ENCODE assay signal across 9 cellular contexts in genomic region chr18:2907459-2908145, GRCh38.
DNase-seq lines count a peak whose midpoint lies in the region; ATAC-seq and TF ChIP-seq lines count a peak whose summit lies in the region.
"Had no signal": no experiment of that assay in that cellular context is flagged by ENCODE, and none has a peak within 500 bp of the region (broad histone marks: within the 10 kb centered on the region; RNA-seq: fewer than 3 reads in every experiment).

No MANE protein-coding gene starts in this region.

- H3K9me3 ChIP-seq in CD8-positive, alpha-beta T cell (ENCODE audit: low read length) = no peaks in the 10 kb centered on the region

- H3K36me3 Mint-ChIP-seq in CD8-positive, alpha-beta T cell = peaks cover 10% of the 10 kb centered on the region
- peaks cover 14% of the 10 kb centered on the region for H3K36me3 Mint-ChIP-seq in nephron (ENCODE audit: low read depth)

- no peaks in the 10 kb centered on the region for H3K9me3 Mint-ChIP-seq in CD8-positive, alpha-beta T cell
- no peaks in the 10 kb centered on the region for H3K9me3 Mint-ChIP-seq in nephron

- peaks cover 17% of the 10 kb centered on the region for H3K4me1 Mint-ChIP-seq in CD8-positive, alpha-beta T cell (ENCODE audit: low read depth)
- H3K4me1 Mint-ChIP-seq in nephron = peaks cover 8% of the 10 kb centered on the region

- H3K27ac Mint-ChIP-seq in CD8-positive, alpha-beta T cell = peak overlapping the region; percentile 77
- peak overlapping the region in 2 of 3 experiments; percentile 39 to 53 for H3K27ac Mint-ChIP-seq in nephron

- TF ChIP-seq CTCF in CD8-positive, alpha-beta T cell (IDR thresholded peaks at IDR 0.05) = no peak
- TF ChIP-seq CTCF in astrocyte of the spinal cord (IDR thresholded peaks at IDR 0.05; ENCODE audit: low read depth, low read length) = no peak
- TF ChIP-seq CTCF in nephron (IDR thresholded peaks at IDR 0.05; ENCODE audit: unreplicated experiment in 3 of 3) = no peak

- peak overlapping the region; percentile 63 for H3K4me3 ChIP-seq in CD8-positive, alpha-beta T cell (ENCODE audit: low read depth, low read length)
- H3K4me3 ChIP-seq in astrocyte of the spinal cord (ENCODE audit: low read depth, low read length) = peak overlapping the region; percentile 49

- H3K27me3 ChIP-seq in CD8-positive, alpha-beta T cell (ENCODE audit: insufficient read depth, low read length) = no peaks in the 10 kb centered on the region

- peak overlapping the region; percentile 82 for H3K4me3 Mint-ChIP-seq in CD8-positive, alpha-beta T cell
- peak overlapping the region; percentile 80 to 88 (median 82) for H3K4me3 Mint-ChIP-seq in nephron

- intact Hi-C loops in CD8-positive, alpha-beta T cell (cut with DNase I, micrococcal nuclease) = loop anchor here (2.0 to 5.0 kb wide), 4 partner anchors 25 to 335 kb away; partner anchors contain the start of genes EMILIN2 (in 1 of the 2), METTL4 (in 1 of the 2) and NDC80 (in 1 of the 2)

- peak; percentile 4 for ATAC-seq in CD8-positive, alpha-beta T cell
- ATAC-seq in HG03159 (IDR thresholded peaks at IDR 0.05; ENCODE audit: unreplicated experiment) (peak; percentile 22), GM19035 (IDR thresholded peaks at IDR 0.05; ENCODE audit: unreplicated experiment) (no peak), HG02885 (IDR thresholded peaks at IDR 0.05; ENCODE audit: poor library complexity, unreplicated experiment) (no peak), HG03025 (IDR thresholded peaks at IDR 0.05; ENCODE audit: low FRiP score, unreplicated experiment) (no peak)

- H3K27ac ChIP-seq in CD8-positive, alpha-beta T cell (ENCODE audit: low read depth, low read length) = no peak overlapping the region
- H3K27ac ChIP-seq: epithelial cell of prostate had no signal

- peak in 1 of 7 experiments; percentile 44 for DNase-seq in CD8-positive, alpha-beta T cell
- DNase-seq in astrocyte of the spinal cord (ENCODE audit: low read depth, low spot score) = no peak
- no peak for DNase-seq in EL

- no peaks in the 10 kb centered on the region for H3K27me3 Mint-ChIP-seq in CD8-positive, alpha-beta T cell (ENCODE audit: low read depth)
- peaks cover 15% of the 10 kb centered on the region for H3K27me3 Mint-ChIP-seq in nephron (ENCODE audit: low read depth)

- CTCF ChIA-PET in CD8-positive, alpha-beta T cell (lab: Charles Lee) = interaction anchor here (0.8 to 1.3 kb wide), 2 partner anchors 90 to 221 kb away, joined by 3 read pairs; no protein-coding TSS in a partner anchor

- in situ Hi-C loops in astrocyte of the spinal cord (cut with HindIII; ENCODE audit: low sequenced_read_pairs) = no loop called here

- peaks cover 7% of the 10 kb centered on the region for H3K4me1 ChIP-seq in CD8-positive, alpha-beta T cell (ENCODE audit: insufficient read depth, low read length)

- POLR2A ChIA-PET in CD8-positive, alpha-beta T cell (lab: Charles Lee) = interaction anchor here (0.9 to 1.2 kb wide), 3 partner anchors 9 to 12 kb away, joined by 3 to 4 read pairs (median 4); no protein-coding TSS in a partner anchor

- peaks cover 4% of the 10 kb centered on the region for H3K36me3 ChIP-seq in CD8-positive, alpha-beta T cell (ENCODE audit: insufficient read depth, low read length)

Comparison
In these comparisons a context has a peak if more than half of its experiments do, and no peak if none do; other contexts are left out.
1. ATAC-seq: peak in CD8-positive, alpha-beta T cell (single experiment) and HG03159 (single experiment); none in GM19035 (single experiment), HG02885 (single experiment) and HG03025 (single experiment).